Comparison of ENCODE assay signal across 23 cellular contexts in the genomic region with DNA sequence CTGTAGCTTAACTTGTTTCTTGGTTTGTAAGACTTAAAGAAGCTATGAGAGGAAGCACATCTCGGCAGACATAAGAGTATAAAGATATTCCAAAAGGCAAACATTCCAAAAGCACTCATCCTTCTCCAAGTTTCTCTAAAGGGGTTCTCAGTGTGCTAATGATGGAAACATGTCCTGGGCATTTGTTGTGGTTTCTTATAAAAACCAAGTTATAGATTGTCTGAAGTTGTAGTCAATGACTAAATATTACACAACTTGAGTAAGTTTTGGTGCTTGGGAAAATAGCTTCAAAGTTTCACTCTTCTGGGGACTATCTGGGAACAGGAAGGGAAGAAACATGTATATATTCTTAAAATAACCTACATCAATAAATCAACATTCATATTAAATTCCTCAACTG.
DNase-seq lines count a peak whose midpoint lies in the region; TF ChIP-seq lines count a peak whose summit lies in the region.
"Had no signal": no experiment of that assay in that cellular context is flagged by ENCODE, and none has a peak within 500 bp of the region (broad histone marks: within the 10 kb centered on the region; RNA-seq: fewer than 3 reads in every experiment).

No MANE protein-coding gene starts in this region.

- BruUV-seq in MCF 10A (replicated peaks; lab: Mats Ljungman, UMichigan): no TSS peak

- H3K9me3 ChIP-seq in breast epithelium: no peaks in the 10 kb centered on the region
- H3K9me3 ChIP-seq: BLaER1 treated with 17β-estradiol and CSF1 and Interleukin-3, amounts not matched to agents 10 nM and 100 nM had no signal

- H3K36me3 ChIP-seq in breast epithelium (no peaks in the 10 kb centered on the region), brain microvascular endothelial cell (replicated peaks) (no peaks in the 10 kb centered on the region)
- H3K36me3 ChIP-seq: BLaER1 treated with 17β-estradiol and CSF1 and Interleukin-3, amounts not matched to agents 10 nM and 100 nM had no signal

- TF ChIP-seq CTCF in MCF 10A (IDR thresholded peaks at IDR 0.05; ENCODE audit: unreplicated experiment): no peak
- TF ChIP-seq CTCF in breast epithelium (IDR thresholded peaks at IDR 0.05): no peak
- no peak for TF ChIP-seq CTCF in brain microvascular endothelial cell (IDR thresholded peaks at IDR 0.05; ENCODE audit: low read depth, low read length, missing control alignments)
- TF ChIP-seq CTCF in foreskin fibroblast (IDR thresholded peaks at IDR 0.05; ENCODE audit: low read depth, low read length): no peak
- TF ChIP-seq CTCF in osteocyte (IDR thresholded peaks at IDR 0.05): no peak

- POLR2A ChIA-PET in MCF 10A (lab: Yijun Ruan, JAX): interaction anchor here (0.9 kb wide), 2 partner anchors 30 to 89 kb away, joined by 3 read pairs; no protein-coding TSS in a partner anchor

- no peak for TF ChIP-seq POLR2A in breast epithelium (IDR thresholded peaks at IDR 0.05)

- no peak overlapping the region for H3K4me3 ChIP-seq in breast epithelium
- no peak overlapping the region for H3K4me3 ChIP-seq in brain microvascular endothelial cell (ENCODE audit: low read depth, low read length)
- no peak overlapping the region for H3K4me3 ChIP-seq in foreskin fibroblast (ENCODE audit: low read depth in 1 of 2, low read length in 2 of 2)
- H3K4me3 ChIP-seq: BLaER1 treated with 17β-estradiol and CSF1 and Interleukin-3, amounts not matched to agents 10 nM and 100 nM had no signal

- DNase-seq in MCF 10A (ENCODE audit: unreplicated experiment) (peak; percentile 69), breast epithelium (ENCODE audit: low spot score in 2 of 2) (no peak), brain microvascular endothelial cell (peak; percentile 70), foreskin fibroblast (peak; percentile 64 to 72), caudate nucleus (lab: John Stamatoyannopoulos, UW) (no peak), NCI-H2227 treated with DMSO at 0.1 percent for 48 hours (lab: John Stamatoyannopoulos, UW) (no peak), osteocyte (ENCODE audit: extremely low spot score, unreplicated experiment) (no peak)
- DNase-seq in activated CD8-positive, alpha-beta memory T cell treated with anti-CD3 and anti-CD28 coated beads for 24 hours: no peak
- DNase-seq: activated CD4-positive, alpha-beta memory T cell treated with anti-CD3 and anti-CD28 coated beads for 36 hours; aorta; Calu3; effector CD4-positive, alpha-beta T cell; left cardiac atrium; NCI-H1694 treated with DMSO at 0.1 percent for 48 hours; NCI-H748 treated with DMSO at 0.1 percent for 48 hours; trophoblast cell had no signal

- H3K27me3 Mint-ChIP-seq in MCF 10A (ENCODE audit: insufficient read depth, unreplicated experiment) (no peaks in the 10 kb centered on the region), osteocyte (ENCODE audit: unreplicated experiment) (peaks cover 14% of the 10 kb centered on the region)
- H3K27me3 Mint-ChIP-seq: activated CD4-positive, alpha-beta memory T cell treated with anti-CD3 and anti-CD28 coated beads for 36 hours; progenitor cell of endocrine pancreas had no signal

- H3K4me3 Mint-ChIP-seq in MCF 10A (ENCODE audit: unreplicated experiment) (no peak overlapping the region), osteocyte (ENCODE audit: unreplicated experiment) (no peak overlapping the region)
- H3K4me3 Mint-ChIP-seq: activated CD4-positive, alpha-beta memory T cell treated with anti-CD3 and anti-CD28 coated beads for 36 hours; neural crest cell had no signal

- H3K4me1 Mint-ChIP-seq in MCF 10A (ENCODE audit: insufficient read depth, unreplicated experiment): peaks cover 44% of the 10 kb centered on the region
- H3K4me1 Mint-ChIP-seq in osteocyte (ENCODE audit: unreplicated experiment): no peaks in the 10 kb centered on the region
- H3K4me1 Mint-ChIP-seq: neural crest cell had no signal

- H3K36me3 Mint-ChIP-seq in MCF 10A (ENCODE audit: insufficient read depth, unreplicated experiment) (peaks cover 6% of the 10 kb centered on the region), osteocyte (ENCODE audit: unreplicated experiment) (no peaks in the 10 kb centered on the region)
- H3K36me3 Mint-ChIP-seq: activated CD4-positive, alpha-beta memory T cell treated with anti-CD3 and anti-CD28 coated beads for 36 hours; activated naive CD4-positive, alpha-beta T cell treated with anti-CD3 and anti-CD28 coated beads, Interleukin-2, amount 50 U/mL, for 72 hours had no signal

- intact Hi-C loops in MCF 10A (cut with micrococcal nuclease): loop anchor here (10.0 kb wide), 1 partner anchor 468 kb away; no protein-coding TSS in a partner anchor
- intact Hi-C loops in breast epithelium (cut with DNase I; ENCODE audit: low total_unique reads): no loop called here

- no peak overlapping the region for H3K27ac ChIP-seq in breast epithelium
- peak overlapping the region; percentile 93 for H3K27ac ChIP-seq in brain microvascular endothelial cell
- no peak overlapping the region for H3K27ac ChIP-seq in caudate nucleus (ENCODE audit: low read depth, low read length)
- H3K27ac ChIP-seq: 22Rv1; BLaER1 treated with 17β-estradiol and CSF1 and Interleukin-3, amounts not matched to agents 10 nM and 100 nM; KMS-11 had no signal

- CTCF ChIA-PET in MCF 10A (lab: Yijun Ruan, JAX): no interaction called here

- H3K27me3 ChIP-seq in breast epithelium (no peaks in the 10 kb centered on the region), brain microvascular endothelial cell (replicated peaks) (no peaks in the 10 kb centered on the region)
- H3K27me3 ChIP-seq: BLaER1 treated with 17β-estradiol and CSF1 and Interleukin-3, amounts not matched to agents 10 nM and 100 nM had no signal

- H3K9me3 Mint-ChIP-seq in MCF 10A (ENCODE audit: unreplicated experiment): peaks cover 6% of the 10 kb centered on the region
- no peaks in the 10 kb centered on the region for H3K9me3 Mint-ChIP-seq in osteocyte (ENCODE audit: unreplicated experiment)
- H3K9me3 Mint-ChIP-seq: activated CD4-positive, alpha-beta memory T cell treated with anti-CD3 and anti-CD28 coated beads for 36 hours; activated T-helper 2 cell treated with anti-CD3 and anti-CD28 coated beads, Interferon-gamma antibody, Interleukin-2, Interleukin-4, amounts not matched to agents 10 μg/mL and 5 μg/mL and 100 μg/mL, durations not matched to agents 14 hours and 24 hours and 36 hours; neural crest cell had no signal

- in situ Hi-C loops in brain microvascular endothelial cell (cut with HindIII; ENCODE audit: low pct_ligation_motif_present, low sequenced_read_pairs): no loop called here

- H3K27ac Mint-ChIP-seq in MCF 10A (ENCODE audit: low read depth, unreplicated experiment) (peak overlapping the region; percentile 75), osteocyte (ENCODE audit: unreplicated experiment) (no peak overlapping the region)
- H3K27ac Mint-ChIP-seq: activated CD4-positive, alpha-beta memory T cell treated with anti-CD3 and anti-CD28 coated beads for 36 hours; activated naive CD4-positive, alpha-beta T cell treated with anti-CD3 and anti-CD28 coated beads, Interleukin-2, amount 50 U/mL, for 72 hours; activated T-helper 2 cell treated with anti-CD3 and anti-CD28 coated beads, Interferon-gamma antibody, Interleukin-2, Interleukin-4, amounts not matched to agents 10 μg/mL and 5 μg/mL and 100 μg/mL, durations not matched to agents 14 hours and 24 hours and 36 hours; progenitor cell of endocrine pancreas had no signal

- no peaks in the 10 kb centered on the region for H3K4me1 ChIP-seq in breast epithelium
- H3K4me1 ChIP-seq: BLaER1 treated with 17β-estradiol and CSF1 and Interleukin-3, amounts not matched to agents 10 nM and 100 nM had no signal

Comparison
In these comparisons a context has a peak if more than half of its experiments do, and no peak if none do; other contexts are left out.
1. DNase-seq: peak in MCF 10A (single experiment), brain microvascular endothelial cell (single experiment) and foreskin fibroblast (2 of 2); none in breast epithelium (0 of 2), caudate nucleus (0 of 61), NCI-H2227 treated with DMSO at 0.1 percent for 48 hours (single experiment), activated CD8-positive, alpha-beta memory T cell treated with anti-CD3 and anti-CD28 coated beads for 24 hours (single experiment) and osteocyte (single experiment).